10 cellular contexts compared by ENCODE assay signal in the genomic region with DNA sequence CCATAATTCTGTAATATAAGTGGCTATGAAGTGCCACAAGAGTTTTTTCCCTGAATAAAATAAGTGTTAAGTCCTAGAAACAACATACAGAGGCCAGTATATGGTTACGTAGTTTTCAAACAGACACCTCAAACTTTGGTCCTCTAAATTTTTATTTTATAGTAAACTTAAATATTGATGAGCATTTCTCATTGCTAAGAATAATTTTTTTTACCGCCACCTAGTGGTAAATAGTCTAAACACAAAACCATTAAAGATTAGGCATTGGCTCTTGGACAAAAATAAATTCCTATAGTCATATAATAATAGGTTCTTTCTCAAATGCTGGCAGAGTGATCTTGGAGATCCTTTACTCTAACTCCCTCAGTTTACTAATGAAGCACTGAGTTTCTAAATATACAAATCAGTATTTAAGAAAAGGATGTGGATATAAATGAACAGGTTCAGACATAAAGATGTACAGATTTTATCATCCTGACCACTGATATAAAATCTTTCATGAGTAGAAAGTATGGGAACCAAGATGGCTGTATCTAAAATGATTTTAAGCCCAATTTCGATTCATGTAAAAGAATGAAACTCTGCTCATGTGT.
DNase-seq lines count a peak whose midpoint lies in the region; ATAC-seq, FAIRE-seq and TF ChIP-seq lines count a peak whose summit lies in the region.
"Had no signal": no experiment of that assay in that cellular context is flagged by ENCODE, and none has a peak within 500 bp of the region (broad histone marks: within the 10 kb centered on the region; RNA-seq: fewer than 3 reads in every experiment).

No MANE protein-coding gene starts in this region.

- H3K36me3 ChIP-seq in hepatocyte (replicated peaks; ENCODE audit: insufficient read depth, low read depth), result no peaks in the 10 kb centered on the region

- H4K20me1 ChIP-seq in hepatocyte (ENCODE audit: insufficient read depth, poor library complexity, severe bottlenecking), result no peaks in the 10 kb centered on the region

- no peak overlapping the region for H3K4me2 ChIP-seq in hepatocyte

- DNase-seq in AG08395 (ENCODE audit: low spot score) (peak; percentile 37), GM12865 (ENCODE audit: low read depth) (no peak), SK-MEL-5 (ENCODE audit: low read depth, low spot score) (peak; percentile 42), hepatocyte (ENCODE audit: low spot score) (no peak), HTR-8/SVneo (ENCODE audit: insufficient read length, low spot score) (no peak)
- no peak for DNase-seq in activated naive CD4-positive, alpha-beta T cell (lab: John Stamatoyannopoulos, UW)
- DNase-seq: activated naive CD4-positive, alpha-beta T cell treated with anti-CD3 and anti-CD28 coated beads, Interleukin-2, amount 50 U/mL, for 16 hours had no signal

- TF ChIP-seq CTCF in GM12865 (IDR thresholded peaks at IDR 0.05; ENCODE audit: insufficient read depth, low read depth, low read length, missing control alignments) (peak; percentile 13), hepatocyte (IDR thresholded peaks at IDR 0.05; ENCODE audit: poor library complexity) (peak; percentile 54)

- FAIRE-seq in HTR-8/SVneo (lab: Jason Lieb, UNC), result no peak
- FAIRE-seq: GM18507 had no signal

- ATAC-seq in HG03442 (IDR thresholded peaks at IDR 0.05; ENCODE audit: unreplicated experiment), result no peak
- ATAC-seq in GM18520 (IDR thresholded peaks at IDR 0.05; ENCODE audit: unreplicated experiment), result no peak

- H3K4me3 ChIP-seq in GM12865 (ENCODE audit: low read depth, low read length), result no peak overlapping the region
- no peak overlapping the region for H3K4me3 ChIP-seq in hepatocyte

- no peaks in the 10 kb centered on the region for H3K9me2 ChIP-seq in hepatocyte (replicated peaks; ENCODE audit: insufficient read depth)

- H3K9me3 ChIP-seq in hepatocyte (ENCODE audit: low read depth), result no peaks in the 10 kb centered on the region

- no peak overlapping the region for H3K27ac ChIP-seq in hepatocyte

- 61% methylated on average over 3 of the region's 3 CpGs for WGBS in hepatocyte (ENCODE audit: low lambda C conversion rate, missing lambda C conversion rate)

- in situ Hi-C loops in SK-MEL-5 (cut with HindIII; ENCODE audit: low pct_unique_long_range_greater_than_20kb, low sequenced_read_pairs), result no loop called here

- H3K4me1 ChIP-seq in hepatocyte (ENCODE audit: insufficient read depth), result peaks cover 6% of the 10 kb centered on the region

- H3K79me2 ChIP-seq in hepatocyte, result no peaks in the 10 kb centered on the region

- H2AFZ ChIP-seq in hepatocyte, result no peak overlapping the region

- no peaks in the 10 kb centered on the region for H3K27me3 ChIP-seq in hepatocyte

Comparison
In these comparisons a context has a peak if more than half of its experiments do, and no peak if none do; other contexts are left out.
1. DNase-seq: peak in AG08395 (single experiment) and SK-MEL-5 (single experiment); none in GM12865 (single experiment), hepatocyte (single experiment), HTR-8/SVneo (single experiment) and activated naive CD4-positive, alpha-beta T cell (0 of 4).